8 cellular contexts compared by ENCODE assay signal in genomic region chr7:5424689-5425506, GRCh38. TPM values are rescaled to one million over a fixed set of nuclear protein-coding genes. Genes with fewer than 3 reads are reported as not detected.
DNase-seq lines count a peak whose midpoint lies in the region; ATAC-seq and TF ChIP-seq lines count a peak whose summit lies in the region.

No MANE protein-coding gene starts in this region.

- H3K27ac ChIP-seq in Panc1 (ENCODE audit: low read length) (peak overlapping the region; percentile 99), colonic mucosa (peak overlapping the region; percentile 96), right lobe of liver (peak overlapping the region; percentile 98 to 99 (median 98)), substantia nigra (ENCODE audit: low read depth, low read length, poor library complexity, severe bottlenecking) (peak overlapping the region; percentile 100)

- in situ Hi-C loops in Panc1 (cut with HindIII; ENCODE audit: low pct_unique_long_range_greater_than_20kb, low sequenced_read_pairs) = no loop called here

- no TSS peak for BruUV-seq in Panc1 (replicated peaks; lab: Mats Ljungman, UMichigan)

- intact Hi-C loops in Panc1 (cut with micrococcal nuclease; ENCODE audit: unreplicated experiment) (no loop called here), colonic mucosa (cut with DNase I) (no loop called here), right lobe of liver (cut with DNase I) (no loop called here)

- H3K9me3 ChIP-seq in Panc1 (ENCODE audit: control insufficient read depth, insufficient read depth, low read depth, low read length) = no peaks in the 10 kb centered on the region
- no peaks in the 10 kb centered on the region for H3K9me3 ChIP-seq in colonic mucosa
- H3K9me3 ChIP-seq in right lobe of liver = no peaks in the 10 kb centered on the region

- CTCF ChIA-PET in AG04449 (lab: Yijun Ruan, JAX) = interaction anchor here (0.7 to 4.9 kb wide), 4 partner anchors 9 to 59 kb away, joined by 3 to 19 read pairs (median 4); no protein-coding TSS in a partner anchor
- CTCF ChIA-PET in Panc1 (lab: Charles Lee) = interaction anchor here (0.5 to 1.1 kb wide), 3 partner anchors 26 to 444 kb away, joined by 3 to 6 read pairs (median 3); no protein-coding TSS in a partner anchor

- ATAC-seq in Panc1 (no peak), right lobe of liver (peak in 2 of 4 donors; percentile 1 to 8), GM18511 (IDR thresholded peaks at IDR 0.05; ENCODE audit: unreplicated experiment) (no peak)

- no peak for DNase-seq in AG04449 (ENCODE audit: low read depth, low spot score)
- DNase-seq in Panc1 (ENCODE audit: low read depth, low spot score) = no peak
- DNase-seq in colonic mucosa = peak; percentile 65
- DNase-seq in right lobe of liver = peak; percentile 64 to 88 (median 85)
- DNase-seq in substantia nigra (lab: John Stamatoyannopoulos, UW) = peak in 29 of 49 donors; percentile 21 to 72 (median 45)
- DNase-seq in activated CD4-positive, CD25-positive, alpha-beta regulatory T cell treated with anti-CD3 and anti-CD28 coated beads, Interleukin-2, amount 50 U/mL, for 72 hours = no peak

- WGBS in right lobe of liver (ENCODE audit: insufficient coverage, low coverage, low lambda C conversion rate, missing lambda C conversion rate) = 1% methylated on average over 38 of the region's 55 CpGs

- H3K4me3 ChIP-seq in AG04449 (ENCODE audit: low read depth, low read length) (peak overlapping the region; percentile 86), GM08714 (ENCODE audit: low read length) (peak overlapping the region; percentile 62), Panc1 (ENCODE audit: low read depth in 2 of 2, low read length in 2 of 2) (peak overlapping the region; percentile 89 to 98), colonic mucosa (peak overlapping the region; percentile 62), right lobe of liver (peak overlapping the region; percentile 67 to 92 (median 91))

- H3K27me3 ChIP-seq in Panc1 (ENCODE audit: control insufficient read depth, insufficient read depth, low read length) (no peaks in the 10 kb centered on the region), colonic mucosa (no peaks in the 10 kb centered on the region), right lobe of liver (no peaks in the 10 kb centered on the region)

- POLR2A ChIA-PET in AG04449 (lab: Yijun Ruan, JAX) = interaction anchor here (0.9 to 1.5 kb wide), 4 partner anchors 8 to 269 kb away, joined by 3 to 7 read pairs (median 4); no protein-coding TSS in a partner anchor
- POLR2A ChIA-PET in Panc1 (lab: Charles Lee) = interaction anchor here (0.6 to 0.8 kb wide), 5 partner anchors 8 to 660 kb away, joined by 3 to 9 read pairs (median 3); no protein-coding TSS in a partner anchor

- H3K9ac ChIP-seq in colonic mucosa (ENCODE audit: low read depth in 2 of 2, low read length in 2 of 2) = peak overlapping the region; percentile 95 to 100

- no peaks in the 10 kb centered on the region; the same call in 1 of the 2 replicates for H3K4me1 ChIP-seq in Panc1 (ENCODE audit: control insufficient read depth, insufficient read depth, low read length)
- peaks cover 13% of the 10 kb centered on the region for H3K4me1 ChIP-seq in colonic mucosa
- no peaks in the 10 kb centered on the region for H3K4me1 ChIP-seq in right lobe of liver

- no peak for TF ChIP-seq CTCF in AG04449 (IDR thresholded peaks at IDR 0.05; ENCODE audit: insufficient read depth, low read length, missing control alignments)
- no peak for TF ChIP-seq CTCF in Panc1 (IDR thresholded peaks at IDR 0.05)
- TF ChIP-seq CTCF in colonic mucosa (IDR thresholded peaks at IDR 0.05) = no peak
- peak in 2 of 4 donors; percentile 11 to 15 for TF ChIP-seq CTCF in right lobe of liver (IDR thresholded peaks at IDR 0.05)

- TF ChIP-seq POLR2A in right lobe of liver (IDR thresholded peaks at IDR 0.05) = peak; percentile 71

- H3K36me3 ChIP-seq in Panc1 (ENCODE audit: control insufficient read depth, insufficient read depth, low read length) = peaks cover 7% of the 10 kb centered on the region; the same call in 1 of the 2 replicates
- H3K36me3 ChIP-seq in colonic mucosa = no peaks in the 10 kb centered on the region
- no peaks in the 10 kb centered on the region for H3K36me3 ChIP-seq in right lobe of liver

RNA-seq across cellular contexts. Expression of gene TNRC18, which starts 1.3 kb away (rescaled TPM):
- total RNA-seq in Panc1 (2021; ENCODE audit: unreplicated experiment) (148 TPM), colonic mucosa (10 to 100 TPM; 84.0 to 90.9 TPM), right lobe of liver (10 to 100 TPM; 27.0 to 36.9 (median 30.5) TPM)
- polyA plus RNA-seq in Panc1 (2012; ENCODE audit: insufficient read length) = 171 TPM

Comparison
In these comparisons a context has a peak if more than half of its experiments do, and no peak if none do; other contexts are left out.
1. DNase-seq: peak in colonic mucosa (single experiment), right lobe of liver (3 of 3) and substantia nigra (29 of 49); none in AG04449 (single experiment), Panc1 (single experiment) and activated CD4-positive, CD25-positive, alpha-beta regulatory T cell treated with anti-CD3 and anti-CD28 coated beads, Interleukin-2, amount 50 U/mL, for 72 hours (single experiment).
2. Peak in every context shown above with its lines, with median percentiles within 50 percentile points of each other: H3K4me3 ChIP-seq and H3K27ac ChIP-seq.